1 cellular context compared by ENCODE assay signal in the genomic region with DNA sequence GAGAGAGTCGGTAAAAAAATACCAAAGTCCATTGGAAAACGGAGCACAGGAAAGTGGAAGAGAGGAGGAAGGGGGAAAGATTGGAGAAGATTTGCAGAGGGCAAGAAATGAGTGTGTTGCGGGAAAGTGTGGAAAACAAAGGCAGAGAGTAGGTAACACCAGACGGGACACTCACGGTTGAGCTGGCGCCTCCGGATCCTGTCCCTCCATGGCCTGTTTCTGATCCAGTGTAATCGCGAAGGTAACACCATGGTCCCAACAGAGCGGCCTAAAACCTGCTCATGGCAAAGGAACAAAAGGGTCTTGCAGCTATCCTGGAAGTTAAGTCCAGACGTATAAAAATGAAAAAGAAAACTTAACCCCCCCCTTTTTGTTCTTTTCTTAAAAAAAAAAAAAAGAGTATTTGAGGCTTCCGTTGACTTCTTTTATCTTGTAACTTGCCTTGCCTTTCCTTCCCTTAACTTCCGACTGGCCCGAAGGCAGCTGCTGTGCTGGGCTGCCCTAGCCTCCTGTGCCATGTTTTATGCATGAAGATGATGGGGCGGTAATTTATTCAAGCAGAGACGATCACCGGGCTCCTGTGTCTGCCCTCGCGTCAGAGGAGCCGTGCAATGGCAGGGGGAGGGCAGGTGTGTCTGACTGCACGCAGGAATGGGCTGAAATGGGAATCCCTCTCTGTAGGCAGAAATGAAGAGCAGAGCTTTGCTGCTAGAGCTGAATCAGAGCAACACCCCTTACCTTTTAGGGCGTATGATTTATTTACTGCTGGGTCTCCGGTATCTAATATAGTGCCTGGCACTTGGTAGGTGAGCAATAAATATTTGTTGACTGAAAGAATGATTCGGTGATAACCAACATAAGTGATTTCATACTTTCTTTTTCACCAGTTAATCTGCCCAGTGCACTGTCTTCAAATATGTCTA.
TF ChIP-seq lines count a peak whose summit lies in the region.

No MANE protein-coding gene starts in this region.

TF ChIP-seq in IMR-90, 13 proteins besides CTCF, POLR2A, EP300 and RAD21 (continued from another document):
- TF ChIP-seq, protein P1, sequence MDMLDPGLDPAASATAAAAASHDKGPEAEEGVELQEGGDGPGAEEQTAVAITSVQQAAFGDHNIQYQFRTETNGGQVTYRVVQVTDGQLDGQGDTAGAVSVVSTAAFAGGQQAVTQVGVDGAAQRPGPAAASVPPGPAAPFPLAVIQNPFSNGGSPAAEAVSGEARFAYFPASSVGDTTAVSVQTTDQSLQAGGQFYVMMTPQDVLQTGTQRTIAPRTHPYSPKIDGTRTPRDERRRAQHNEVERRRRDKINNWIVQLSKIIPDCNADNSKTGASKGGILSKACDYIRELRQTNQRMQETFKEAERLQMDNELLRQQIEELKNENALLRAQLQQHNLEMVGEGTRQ (IDR thresholded peaks at IDR 0.05; ENCODE audit: low read depth, low read length) = no peak
- TF ChIP-seq NFE2L2 (IDR thresholded peaks at IDR 0.05; ENCODE audit: low read depth, low read length) = no peak
